In genomic region chr5:2169417-2169787, GRCh38 we compare ENCODE assay signal across 23 cellular contexts.
DNase-seq lines count a peak whose midpoint lies in the region; ATAC-seq and TF ChIP-seq lines count a peak whose summit lies in the region.
"Had no signal": no experiment of that assay in that cellular context is flagged by ENCODE, and none has a peak within 500 bp of the region (broad histone marks: within the 10 kb centered on the region; RNA-seq: fewer than 3 reads in every experiment).

No MANE protein-coding gene starts in this region.

- H3K36me3 Mint-ChIP-seq in neural progenitor cell (no peaks in the 10 kb centered on the region), WTC11 (no peaks in the 10 kb centered on the region)
- H3K36me3 Mint-ChIP-seq: CD14-positive monocyte; CD8-positive, alpha-beta memory T cell had no signal

- H3K4me3 Mint-ChIP-seq in neural progenitor cell (no peak overlapping the region), WTC11 (no peak overlapping the region)
- H3K4me3 Mint-ChIP-seq: CD14-positive monocyte; CD4-positive, alpha-beta T cell; CD8-positive, alpha-beta memory T cell had no signal

- intact Hi-C loops in cardiac septum (cut with DNase I) (no loop called here), spleen (cut with DNase I; ENCODE audit: low total_unique reads) (no loop called here)

- ATAC-seq in WTC11, result no peak
- no peak for ATAC-seq in HG03342 (IDR thresholded peaks at IDR 0.05; ENCODE audit: unreplicated experiment)
- ATAC-seq: A549 had no signal

- H3K79me2 ChIP-seq in neural progenitor cell (ENCODE audit: low read depth), result no peaks in the 10 kb centered on the region

- no peak overlapping the region for H2AFZ ChIP-seq in neural progenitor cell (replicated peaks)
- H2AFZ ChIP-seq: GM23248 had no signal

- H3K27ac ChIP-seq in right atrium auricular region (no peak overlapping the region), neural progenitor cell (no peak overlapping the region), spleen (no peak overlapping the region)
- H3K27ac ChIP-seq: A549; BLaER1 treated with 17β-estradiol and CSF1 and Interleukin-3, amounts not matched to agents 10 nM and 100 nM; GM23248 had no signal

- H3K27me3 Mint-ChIP-seq in neural progenitor cell (ENCODE audit: insufficient read depth, low read depth), result peaks cover 15% of the 10 kb centered on the region
- no peaks in the 10 kb centered on the region; the same call in 1 of the 2 replicates for H3K27me3 Mint-ChIP-seq in WTC11 (ENCODE audit: low read depth)

- H3K9me3 Mint-ChIP-seq in neural progenitor cell, result no peaks in the 10 kb centered on the region
- no peaks in the 10 kb centered on the region for H3K9me3 Mint-ChIP-seq in WTC11
- H3K9me3 Mint-ChIP-seq: CD4-positive, alpha-beta T cell had no signal

- no peak for TF ChIP-seq POLR2A in spleen (IDR thresholded peaks at IDR 0.05)

- DNase-seq in cardiac septum (ENCODE audit: low spot score) (peak; percentile 15), right atrium auricular region (ENCODE audit: low spot score) (no peak), left kidney (ENCODE audit: low read depth, low spot score) (peak; percentile 18), neural progenitor cell (ENCODE audit: low spot score) (no peak), spleen (peak; percentile 34), WTC11 (ENCODE audit: low spot score) (no peak), DMS 273 treated with DMSO at 0.1 percent for 48 hours (lab: John Stamatoyannopoulos, UW) (no peak)
- DNase-seq: 8988T; ACHN; AML-193; BE2C; CD4-positive, alpha-beta T cell; CD8-positive, alpha-beta memory T cell; DMS53; DMS79 treated with DMSO at 0.1 percent for 48 hours; GF-D8; GM23248; H7; HCEC 1CT had no signal

- no peak overlapping the region for H3K4me3 ChIP-seq in right atrium auricular region
- H3K4me3 ChIP-seq in neural progenitor cell, result no peak overlapping the region
- no peak overlapping the region for H3K4me3 ChIP-seq in spleen
- H3K4me3 ChIP-seq: A549; BLaER1 treated with 17β-estradiol and CSF1 and Interleukin-3, amounts not matched to agents 10 nM and 100 nM; GM23248 had no signal

- TF ChIP-seq CTCF in right atrium auricular region (IDR thresholded peaks at IDR 0.05), result no peak
- no peak for TF ChIP-seq CTCF in neural progenitor cell (IDR thresholded peaks at IDR 0.05)
- TF ChIP-seq CTCF in spleen (IDR thresholded peaks at IDR 0.05 in 8 of 11, conservative IDR thresholded peaks at IDR 0.05 in 3 of 11), result no peak
- TF ChIP-seq CTCF in WTC11 (IDR thresholded peaks at IDR 0.05), result no peak

- no peak overlapping the region for H3K4me2 ChIP-seq in neural progenitor cell
- H3K4me2 ChIP-seq: A549; BLaER1 treated with 17β-estradiol and CSF1 and Interleukin-3, amounts not matched to agents 10 nM and 100 nM had no signal

- 76 to 82% (median 79%) methylated on average over 10 of the region's 10 CpGs for WGBS in spleen, 5 donors

- H3K4me1 Mint-ChIP-seq in neural progenitor cell, result peaks cover 48% of the 10 kb centered on the region
- peaks cover 20% of the 10 kb centered on the region for H3K4me1 Mint-ChIP-seq in WTC11
- H3K4me1 Mint-ChIP-seq: CD14-positive monocyte; CD8-positive, alpha-beta memory T cell had no signal

- H3F3A ChIP-seq in neural progenitor cell (ENCODE audit: low read depth), result peaks cover 6% of the 10 kb centered on the region

- H3K4me1 ChIP-seq in right atrium auricular region (no peaks in the 10 kb centered on the region), neural progenitor cell (peaks cover 11% of the 10 kb centered on the region), spleen (no peaks in the 10 kb centered on the region)
- H3K4me1 ChIP-seq: A549, BE2C had no signal

- POLR2A ChIA-PET in WTC11 (lab: Charles Lee), result no interaction called here

- no peaks in the 10 kb centered on the region for H3K36me3 ChIP-seq in right atrium auricular region
- H3K36me3 ChIP-seq in neural progenitor cell, result no peaks in the 10 kb centered on the region
- no peaks in the 10 kb centered on the region for H3K36me3 ChIP-seq in spleen
- H3K36me3 ChIP-seq: BE2C; BLaER1 treated with 17β-estradiol and CSF1 and Interleukin-3, amounts not matched to agents 10 nM and 100 nM had no signal

- H3K27me3 ChIP-seq in right atrium auricular region, result no peaks in the 10 kb centered on the region
- H3K27me3 ChIP-seq in neural progenitor cell, result no peaks in the 10 kb centered on the region
- H3K27me3 ChIP-seq in spleen (replicated peaks in 1 of 7), result peaks cover 0 to 33% (median 0%) of the 10 kb centered on the region in 7 donors
- H3K27me3 ChIP-seq: BE2C; BLaER1 treated with 17β-estradiol and CSF1 and Interleukin-3, amounts not matched to agents 10 nM and 100 nM had no signal

- CTCF ChIA-PET in WTC11 (lab: Charles Lee), result no interaction called here

- H4K20me1 ChIP-seq in neural progenitor cell (ENCODE audit: low read depth), result no peaks in the 10 kb centered on the region
- H4K20me1 ChIP-seq: BLaER1 treated with 17β-estradiol and CSF1 and Interleukin-3, amounts not matched to agents 10 nM and 100 nM had no signal

- peak overlapping the region; percentile 5 for H3K27ac Mint-ChIP-seq in neural progenitor cell
- H3K27ac Mint-ChIP-seq in WTC11, result no peak overlapping the region
- H3K27ac Mint-ChIP-seq: CD14-positive monocyte; CD4-positive, alpha-beta T cell; CD8-positive, alpha-beta memory T cell had no signal

- no peak overlapping the region for H3K9ac ChIP-seq in neural progenitor cell
- H3K9ac ChIP-seq: BLaER1 treated with 17β-estradiol and CSF1 and Interleukin-3, amounts not matched to agents 10 nM and 100 nM; GM23248 had no signal

- H3K9me3 ChIP-seq in right atrium auricular region (no peaks in the 10 kb centered on the region), neural progenitor cell (ENCODE audit: low read depth) (no peaks in the 10 kb centered on the region), spleen (no peaks in the 10 kb centered on the region)
- H3K9me3 ChIP-seq: A549; BE2C; BLaER1 treated with 17β-estradiol and CSF1 and Interleukin-3, amounts not matched to agents 10 nM and 100 nM had no signal

TF ChIP-seq in WTC11, 78 proteins besides CTCF, POLR2A, EP300 and RAD21 (continues in another document):
- TF ChIP-seq, protein P1, sequence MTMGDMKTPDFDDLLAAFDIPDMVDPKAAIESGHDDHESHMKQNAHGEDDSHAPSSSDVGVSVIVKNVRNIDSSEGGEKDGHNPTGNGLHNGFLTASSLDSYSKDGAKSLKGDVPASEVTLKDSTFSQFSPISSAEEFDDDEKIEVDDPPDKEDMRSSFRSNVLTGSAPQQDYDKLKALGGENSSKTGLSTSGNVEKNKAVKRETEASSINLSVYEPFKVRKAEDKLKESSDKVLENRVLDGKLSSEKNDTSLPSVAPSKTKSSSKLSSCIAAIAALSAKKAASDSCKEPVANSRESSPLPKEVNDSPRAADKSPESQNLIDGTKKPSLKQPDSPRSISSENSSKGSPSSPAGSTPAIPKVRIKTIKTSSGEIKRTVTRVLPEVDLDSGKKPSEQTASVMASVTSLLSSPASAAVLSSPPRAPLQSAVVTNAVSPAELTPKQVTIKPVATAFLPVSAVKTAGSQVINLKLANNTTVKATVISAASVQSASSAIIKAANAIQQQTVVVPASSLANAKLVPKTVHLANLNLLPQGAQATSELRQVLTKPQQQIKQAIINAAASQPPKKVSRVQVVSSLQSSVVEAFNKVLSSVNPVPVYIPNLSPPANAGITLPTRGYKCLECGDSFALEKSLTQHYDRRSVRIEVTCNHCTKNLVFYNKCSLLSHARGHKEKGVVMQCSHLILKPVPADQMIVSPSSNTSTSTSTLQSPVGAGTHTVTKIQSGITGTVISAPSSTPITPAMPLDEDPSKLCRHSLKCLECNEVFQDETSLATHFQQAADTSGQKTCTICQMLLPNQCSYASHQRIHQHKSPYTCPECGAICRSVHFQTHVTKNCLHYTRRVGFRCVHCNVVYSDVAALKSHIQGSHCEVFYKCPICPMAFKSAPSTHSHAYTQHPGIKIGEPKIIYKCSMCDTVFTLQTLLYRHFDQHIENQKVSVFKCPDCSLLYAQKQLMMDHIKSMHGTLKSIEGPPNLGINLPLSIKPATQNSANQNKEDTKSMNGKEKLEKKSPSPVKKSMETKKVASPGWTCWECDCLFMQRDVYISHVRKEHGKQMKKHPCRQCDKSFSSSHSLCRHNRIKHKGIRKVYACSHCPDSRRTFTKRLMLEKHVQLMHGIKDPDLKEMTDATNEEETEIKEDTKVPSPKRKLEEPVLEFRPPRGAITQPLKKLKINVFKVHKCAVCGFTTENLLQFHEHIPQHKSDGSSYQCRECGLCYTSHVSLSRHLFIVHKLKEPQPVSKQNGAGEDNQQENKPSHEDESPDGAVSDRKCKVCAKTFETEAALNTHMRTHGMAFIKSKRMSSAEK (CRISPR knock-in tag; IDR thresholded peaks at IDR 0.05; ENCODE audit: borderline replicate concordance), result no peak
- no peak for TF ChIP-seq ELF4 (CRISPR knock-in tag; IDR thresholded peaks at IDR 0.05; ENCODE audit: low read depth)
- TF ChIP-seq, protein P2, sequence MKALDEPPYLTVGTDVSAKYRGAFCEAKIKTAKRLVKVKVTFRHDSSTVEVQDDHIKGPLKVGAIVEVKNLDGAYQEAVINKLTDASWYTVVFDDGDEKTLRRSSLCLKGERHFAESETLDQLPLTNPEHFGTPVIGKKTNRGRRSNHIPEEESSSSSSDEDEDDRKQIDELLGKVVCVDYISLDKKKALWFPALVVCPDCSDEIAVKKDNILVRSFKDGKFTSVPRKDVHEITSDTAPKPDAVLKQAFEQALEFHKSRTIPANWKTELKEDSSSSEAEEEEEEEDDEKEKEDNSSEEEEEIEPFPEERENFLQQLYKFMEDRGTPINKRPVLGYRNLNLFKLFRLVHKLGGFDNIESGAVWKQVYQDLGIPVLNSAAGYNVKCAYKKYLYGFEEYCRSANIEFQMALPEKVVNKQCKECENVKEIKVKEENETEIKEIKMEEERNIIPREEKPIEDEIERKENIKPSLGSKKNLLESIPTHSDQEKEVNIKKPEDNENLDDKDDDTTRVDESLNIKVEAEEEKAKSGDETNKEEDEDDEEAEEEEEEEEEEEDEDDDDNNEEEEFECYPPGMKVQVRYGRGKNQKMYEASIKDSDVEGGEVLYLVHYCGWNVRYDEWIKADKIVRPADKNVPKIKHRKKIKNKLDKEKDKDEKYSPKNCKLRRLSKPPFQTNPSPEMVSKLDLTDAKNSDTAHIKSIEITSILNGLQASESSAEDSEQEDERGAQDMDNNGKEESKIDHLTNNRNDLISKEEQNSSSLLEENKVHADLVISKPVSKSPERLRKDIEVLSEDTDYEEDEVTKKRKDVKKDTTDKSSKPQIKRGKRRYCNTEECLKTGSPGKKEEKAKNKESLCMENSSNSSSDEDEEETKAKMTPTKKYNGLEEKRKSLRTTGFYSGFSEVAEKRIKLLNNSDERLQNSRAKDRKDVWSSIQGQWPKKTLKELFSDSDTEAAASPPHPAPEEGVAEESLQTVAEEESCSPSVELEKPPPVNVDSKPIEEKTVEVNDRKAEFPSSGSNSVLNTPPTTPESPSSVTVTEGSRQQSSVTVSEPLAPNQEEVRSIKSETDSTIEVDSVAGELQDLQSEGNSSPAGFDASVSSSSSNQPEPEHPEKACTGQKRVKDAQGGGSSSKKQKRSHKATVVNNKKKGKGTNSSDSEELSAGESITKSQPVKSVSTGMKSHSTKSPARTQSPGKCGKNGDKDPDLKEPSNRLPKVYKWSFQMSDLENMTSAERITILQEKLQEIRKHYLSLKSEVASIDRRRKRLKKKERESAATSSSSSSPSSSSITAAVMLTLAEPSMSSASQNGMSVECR (CRISPR knock-in tag; IDR thresholded peaks at IDR 0.05; ENCODE audit: borderline replicate concordance), result no peak

Comparison
In these comparisons a context has a peak if more than half of its experiments do, and no peak if none do; other contexts are left out.
1. DNase-seq: peak in cardiac septum (single experiment), left kidney (single experiment) and spleen (single experiment); none in right atrium auricular region (single experiment), neural progenitor cell (single experiment), WTC11 (single experiment) and DMS 273 treated with DMSO at 0.1 percent for 48 hours (single experiment).